ENCODE assay signal across 8 cellular contexts in genomic region chr10:79248341-79248931, GRCh38.
DNase-seq lines count a peak whose midpoint lies in the region; ATAC-seq, FAIRE-seq and TF ChIP-seq lines count a peak whose summit lies in the region.

No MANE protein-coding gene starts in this region.

- H3K36me3 ChIP-seq in esophagus muscularis mucosa = no peaks in the 10 kb centered on the region
- no peaks in the 10 kb centered on the region for H3K36me3 ChIP-seq in pancreas

- H3K4me3 ChIP-seq in esophagus muscularis mucosa = no peak overlapping the region
- H3K4me3 ChIP-seq in pancreas = no peak overlapping the region

- TF ChIP-seq POLR2A in esophagus muscularis mucosa (IDR thresholded peaks at IDR 0.05; ENCODE audit: low read depth) = no peak

- intact Hi-C loops in esophagus muscularis mucosa (cut with DNase I) (no loop called here), pancreas (cut with DNase I) (no loop called here)

- TF ChIP-seq CTCF in esophagus muscularis mucosa (IDR thresholded peaks at IDR 0.05) (no peak), pancreas (IDR thresholded peaks at IDR 0.05) (no peak)

- H3K9me3 ChIP-seq in esophagus muscularis mucosa (no peaks in the 10 kb centered on the region), pancreas (no peaks in the 10 kb centered on the region)

- H3K27me3 ChIP-seq in esophagus muscularis mucosa (no peaks in the 10 kb centered on the region), pancreas (no peaks in the 10 kb centered on the region)

- H3K27ac ChIP-seq in esophagus muscularis mucosa (replicated peaks in 1 of 4) (peak overlapping the region; percentile 78 to 91 (median 82)), pancreas (peak overlapping the region in 3 of 4 donors; percentile 31 to 81 (median 80))

- no peak for FAIRE-seq in pancreas (lab: Jason Lieb, UNC)

- ATAC-seq in pancreas (peak in 2 of 4 donors; percentile 8 to 37), GM18498 (IDR thresholded peaks at IDR 0.05; ENCODE audit: unreplicated experiment) (no peak)

- no peak for TF ChIP-seq EP300 in esophagus muscularis mucosa (IDR thresholded peaks at IDR 0.05)

- H3K4me1 ChIP-seq in esophagus muscularis mucosa (peaks cover 87 to 98% (median 92%) of the 10 kb centered on the region in 4 donors), pancreas (peaks cover 0 to 31% (median 0%) of the 10 kb centered on the region in 3 donors)

- DNase-seq in D341Med (ENCODE audit: low spot score) (peak; percentile 64), NOMO-1 treated with DMSO at 0.1 percent for 48 hours (lab: John Stamatoyannopoulos, UW; ENCODE audit: unreplicated experiment) (peak; percentile 55), esophagus muscularis mucosa (ENCODE audit: extremely low spot score) (no peak), pancreas (peak in 1 of 6 donors; percentile 63), activated gamma-delta T cell treated with Interleukin-2 at 50 U/mL for 16 hours (no peak), SHP77 treated with DMSO at 0.1 percent for 48 hours (lab: John Stamatoyannopoulos, UW) (no peak), NCI-H345 treated with DMSO at 0.1 percent for 48 hours (lab: John Stamatoyannopoulos, UW; ENCODE audit: unreplicated experiment) (no peak)

- 55% methylated on average over 9 of the region's 11 CpGs for WGBS in esophagus muscularis mucosa
- 67 to 76% methylated on average over 11 of the region's 11 CpGs for WGBS in pancreas, 2 donors

Comparison
In these comparisons a context has a peak if more than half of its experiments do, and no peak if none do; other contexts are left out.
1. DNase-seq: peak in D341Med (single experiment) and NOMO-1 treated with DMSO at 0.1 percent for 48 hours (single experiment); none in esophagus muscularis mucosa (single experiment), activated gamma-delta T cell treated with Interleukin-2 at 50 U/mL for 16 hours (single experiment), SHP77 treated with DMSO at 0.1 percent for 48 hours (single experiment) and NCI-H345 treated with DMSO at 0.1 percent for 48 hours (single experiment).